In the genomic region with DNA sequence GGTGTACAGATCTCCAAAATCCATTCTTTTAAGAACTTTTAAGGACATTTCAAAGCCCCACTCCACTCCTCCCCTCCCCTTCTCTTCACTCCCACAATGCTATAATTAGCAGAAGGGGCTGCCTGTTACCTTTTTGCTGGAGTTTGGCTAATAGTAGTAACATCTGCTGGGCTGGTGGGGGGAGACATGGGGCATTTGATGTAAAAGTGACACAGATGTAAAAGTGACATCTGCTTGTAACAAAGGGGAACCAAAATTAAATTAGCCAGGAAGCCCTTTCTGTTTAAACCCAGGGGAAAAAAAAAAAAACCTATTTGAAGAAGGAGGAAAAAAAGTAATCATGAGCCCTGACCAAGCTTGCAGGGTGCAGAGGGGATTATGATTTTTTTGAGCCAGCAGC, we compare ENCODE assay signal across 2 cellular contexts.
TF ChIP-seq lines count a peak whose summit lies in the region.

No MANE protein-coding gene starts in this region.

TF ChIP-seq in SK-N-SH, 30 proteins besides CTCF, POLR2A, EP300 and RAD21 (continued from another document):
- TF ChIP-seq, protein P1, sequence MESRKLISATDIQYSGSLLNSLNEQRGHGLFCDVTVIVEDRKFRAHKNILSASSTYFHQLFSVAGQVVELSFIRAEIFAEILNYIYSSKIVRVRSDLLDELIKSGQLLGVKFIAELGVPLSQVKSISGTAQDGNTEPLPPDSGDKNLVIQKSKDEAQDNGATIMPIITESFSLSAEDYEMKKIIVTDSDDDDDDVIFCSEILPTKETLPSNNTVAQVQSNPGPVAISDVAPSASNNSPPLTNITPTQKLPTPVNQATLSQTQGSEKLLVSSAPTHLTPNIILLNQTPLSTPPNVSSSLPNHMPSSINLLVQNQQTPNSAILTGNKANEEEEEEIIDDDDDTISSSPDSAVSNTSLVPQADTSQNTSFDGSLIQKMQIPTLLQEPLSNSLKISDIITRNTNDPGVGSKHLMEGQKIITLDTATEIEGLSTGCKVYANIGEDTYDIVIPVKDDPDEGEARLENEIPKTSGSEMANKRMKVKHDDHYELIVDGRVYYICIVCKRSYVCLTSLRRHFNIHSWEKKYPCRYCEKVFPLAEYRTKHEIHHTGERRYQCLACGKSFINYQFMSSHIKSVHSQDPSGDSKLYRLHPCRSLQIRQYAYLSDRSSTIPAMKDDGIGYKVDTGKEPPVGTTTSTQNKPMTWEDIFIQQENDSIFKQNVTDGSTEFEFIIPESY (IDR thresholded peaks at IDR 0.05; ENCODE audit: borderline replicate concordance, low read depth): no peak
- no peak for TF ChIP-seq FOSL2 (IDR thresholded peaks at IDR 0.05; ENCODE audit: borderline replicate concordance, low read depth)
- 0 out of 2 replicates have a peak, but pooled peaks have one; percentile 10 for TF ChIP-seq GATA2 (CRISPR knock-in tag; IDR thresholded peaks at IDR 0.05)
- TF ChIP-seq RFX5 (IDR thresholded peaks at IDR 0.05; ENCODE audit: low read length): no peak
- TF ChIP-seq, protein P2, sequence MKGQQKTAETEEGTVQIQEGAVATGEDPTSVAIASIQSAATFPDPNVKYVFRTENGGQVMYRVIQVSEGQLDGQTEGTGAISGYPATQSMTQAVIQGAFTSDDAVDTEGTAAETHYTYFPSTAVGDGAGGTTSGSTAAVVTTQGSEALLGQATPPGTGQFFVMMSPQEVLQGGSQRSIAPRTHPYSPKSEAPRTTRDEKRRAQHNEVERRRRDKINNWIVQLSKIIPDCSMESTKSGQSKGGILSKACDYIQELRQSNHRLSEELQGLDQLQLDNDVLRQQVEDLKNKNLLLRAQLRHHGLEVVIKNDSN (IDR thresholded peaks at IDR 0.05; ENCODE audit: borderline replicate concordance, low read depth): no peak
- TF ChIP-seq, protein P3, sequence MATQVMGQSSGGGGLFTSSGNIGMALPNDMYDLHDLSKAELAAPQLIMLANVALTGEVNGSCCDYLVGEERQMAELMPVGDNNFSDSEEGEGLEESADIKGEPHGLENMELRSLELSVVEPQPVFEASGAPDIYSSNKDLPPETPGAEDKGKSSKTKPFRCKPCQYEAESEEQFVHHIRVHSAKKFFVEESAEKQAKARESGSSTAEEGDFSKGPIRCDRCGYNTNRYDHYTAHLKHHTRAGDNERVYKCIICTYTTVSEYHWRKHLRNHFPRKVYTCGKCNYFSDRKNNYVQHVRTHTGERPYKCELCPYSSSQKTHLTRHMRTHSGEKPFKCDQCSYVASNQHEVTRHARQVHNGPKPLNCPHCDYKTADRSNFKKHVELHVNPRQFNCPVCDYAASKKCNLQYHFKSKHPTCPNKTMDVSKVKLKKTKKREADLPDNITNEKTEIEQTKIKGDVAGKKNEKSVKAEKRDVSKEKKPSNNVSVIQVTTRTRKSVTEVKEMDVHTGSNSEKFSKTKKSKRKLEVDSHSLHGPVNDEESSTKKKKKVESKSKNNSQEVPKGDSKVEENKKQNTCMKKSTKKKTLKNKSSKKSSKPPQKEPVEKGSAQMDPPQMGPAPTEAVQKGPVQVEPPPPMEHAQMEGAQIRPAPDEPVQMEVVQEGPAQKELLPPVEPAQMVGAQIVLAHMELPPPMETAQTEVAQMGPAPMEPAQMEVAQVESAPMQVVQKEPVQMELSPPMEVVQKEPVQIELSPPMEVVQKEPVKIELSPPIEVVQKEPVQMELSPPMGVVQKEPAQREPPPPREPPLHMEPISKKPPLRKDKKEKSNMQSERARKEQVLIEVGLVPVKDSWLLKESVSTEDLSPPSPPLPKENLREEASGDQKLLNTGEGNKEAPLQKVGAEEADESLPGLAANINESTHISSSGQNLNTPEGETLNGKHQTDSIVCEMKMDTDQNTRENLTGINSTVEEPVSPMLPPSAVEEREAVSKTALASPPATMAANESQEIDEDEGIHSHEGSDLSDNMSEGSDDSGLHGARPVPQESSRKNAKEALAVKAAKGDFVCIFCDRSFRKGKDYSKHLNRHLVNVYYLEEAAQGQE (IDR thresholded peaks at IDR 0.05; ENCODE audit: low read depth, low read length): no peak
- TF ChIP-seq JUND (IDR thresholded peaks at IDR 0.05): no peak
- TF ChIP-seq MXI1 (IDR thresholded peaks at IDR 0.05; ENCODE audit: low read depth, low read length): no peak
- no peak for TF ChIP-seq NFIC (IDR thresholded peaks at IDR 0.05; ENCODE audit: borderline replicate concordance)
- TF ChIP-seq FOXJ3 (CRISPR knock-in tag; IDR thresholded peaks at IDR 0.05): peak; percentile 38; the same call in 1 of the 2 replicates
- TF ChIP-seq ELF1 (IDR thresholded peaks at IDR 0.05): no peak

TF ChIP-seq in SK-N-SH treated with all-trans-retinoic acid at 6 μM for 48 hours, 23 proteins besides CTCF, POLR2A, EP300 and RAD21 (continued from another document):
- no peak for TF ChIP-seq ZNF8 (CRISPR knock-in tag; IDR thresholded peaks at IDR 0.05)
- TF ChIP-seq BACH2 (CRISPR knock-in tag; IDR thresholded peaks at IDR 0.05; ENCODE audit: borderline replicate concordance): no peak
